ENCODE assay signal across 2 cellular contexts in the genomic region with DNA sequence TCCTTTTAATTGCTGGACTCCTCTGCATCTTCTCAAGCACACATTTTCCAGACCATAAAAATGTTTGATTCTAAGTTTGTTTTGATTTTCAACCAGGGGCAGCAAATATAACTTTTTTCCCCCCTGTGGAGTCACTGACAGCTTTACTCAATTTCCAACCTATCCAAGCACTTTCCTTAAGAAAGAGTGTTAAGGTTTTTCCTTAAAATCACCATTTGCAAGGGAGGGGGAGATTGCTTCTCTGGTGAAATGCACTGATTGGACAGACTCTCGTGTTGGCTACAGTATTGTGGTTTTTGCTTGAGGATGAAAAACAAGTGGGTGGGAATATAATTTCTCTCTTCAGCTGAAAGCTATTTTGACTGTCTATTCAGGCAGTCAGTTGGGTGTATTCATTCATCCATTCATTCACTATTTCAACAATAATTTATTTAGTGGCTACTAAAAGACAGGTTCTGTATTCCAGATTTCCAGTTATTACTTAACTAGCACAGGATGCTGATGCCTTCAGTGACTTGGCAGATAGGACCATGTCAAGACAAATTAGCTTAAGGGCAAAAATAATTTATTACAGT.
TF ChIP-seq lines count a peak whose summit lies in the region.

No MANE protein-coding gene starts in this region.

TF ChIP-seq in HEK293T, 16 proteins besides CTCF, POLR2A, EP300 and RAD21:
- TF ChIP-seq HDGF (IDR thresholded peaks at IDR 0.05; ENCODE audit: borderline replicate concordance) (no peak), FOXK2 (IDR thresholded peaks at IDR 0.05) (no peak), L3MBTL2 (conservative IDR thresholded peaks at IDR 0.05) (no peak)
- TF ChIP-seq, protein P1, sequence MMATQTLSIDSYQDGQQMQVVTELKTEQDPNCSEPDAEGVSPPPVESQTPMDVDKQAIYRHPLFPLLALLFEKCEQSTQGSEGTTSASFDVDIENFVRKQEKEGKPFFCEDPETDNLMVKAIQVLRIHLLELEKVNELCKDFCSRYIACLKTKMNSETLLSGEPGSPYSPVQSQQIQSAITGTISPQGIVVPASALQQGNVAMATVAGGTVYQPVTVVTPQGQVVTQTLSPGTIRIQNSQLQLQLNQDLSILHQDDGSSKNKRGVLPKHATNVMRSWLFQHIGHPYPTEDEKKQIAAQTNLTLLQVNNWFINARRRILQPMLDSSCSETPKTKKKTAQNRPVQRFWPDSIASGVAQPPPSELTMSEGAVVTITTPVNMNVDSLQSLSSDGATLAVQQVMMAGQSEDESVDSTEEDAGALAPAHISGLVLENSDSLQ (IDR thresholded peaks at IDR 0.05) = peak; percentile 51

TF ChIP-seq in H1, 55 proteins besides CTCF, POLR2A, EP300 and RAD21:
- no peak for TF ChIP-seq BCL11A (IDR thresholded peaks at IDR 0.05; ENCODE audit: low read depth in 2 of 2, low read length in 2 of 2)
- TF ChIP-seq SP2 (IDR thresholded peaks at IDR 0.05; ENCODE audit: low read length) = no peak
- no peak for TF ChIP-seq CHD2 (IDR thresholded peaks at IDR 0.05; ENCODE audit: low read length)
- no peak for TF ChIP-seq BACH1 (IDR thresholded peaks at IDR 0.05; ENCODE audit: low read length)
- no peak for TF ChIP-seq HDAC6 (IDR thresholded peaks at IDR 0.05; ENCODE audit: low read depth, low read length)
